Comparison of ENCODE assay signal across 19 cellular contexts in the genomic region with DNA sequence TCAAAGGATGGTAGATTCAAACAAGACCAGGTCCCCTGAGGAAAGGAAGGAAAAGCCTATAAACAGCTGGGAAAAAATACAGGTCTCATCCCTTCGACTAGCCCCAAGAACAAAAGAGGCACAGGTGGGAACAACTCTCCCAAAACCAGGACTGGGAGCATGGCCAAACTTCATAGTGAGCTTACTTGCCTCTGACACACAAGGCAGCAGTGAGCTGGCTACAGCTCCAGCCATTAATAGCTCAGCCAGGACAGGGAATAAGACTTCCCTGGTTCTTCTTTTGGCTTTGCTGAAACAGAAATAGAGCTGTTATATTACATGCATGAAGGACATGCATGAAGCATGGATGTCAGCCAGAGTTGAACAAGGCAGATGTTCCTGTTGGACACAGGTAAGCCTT. TPM values are rescaled to one million over a fixed set of nuclear protein-coding genes. Genes with fewer than 3 reads are reported as not detected.
DNase-seq lines count a peak whose midpoint lies in the region; FAIRE-seq and TF ChIP-seq lines count a peak whose summit lies in the region.
"Had no signal": no experiment of that assay in that cellular context is flagged by ENCODE, and none has a peak within 500 bp of the region (broad histone marks: within the 10 kb centered on the region; RNA-seq: fewer than 3 reads in every experiment).

A gene with protein sequence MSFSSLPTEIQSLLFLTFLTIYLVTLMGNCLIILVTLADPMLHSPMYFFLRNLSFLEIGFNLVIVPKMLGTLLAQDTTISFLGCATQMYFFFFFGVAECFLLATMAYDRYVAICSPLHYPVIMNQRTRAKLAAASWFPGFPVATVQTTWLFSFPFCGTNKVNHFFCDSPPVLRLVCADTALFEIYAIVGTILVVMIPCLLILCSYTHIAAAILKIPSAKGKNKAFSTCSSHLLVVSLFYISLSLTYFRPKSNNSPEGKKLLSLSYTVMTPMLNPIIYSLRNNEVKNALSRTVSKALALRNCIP (plus strand): TSS at position 97 of the 400 bp plus-strand sequence. CDS start 6,698 bp downstream, outside the sequence.

- no peak within 1 kb of the TSS for H3K27ac ChIP-seq in GM23248
- H3K27ac ChIP-seq: upper lobe of left lung had no signal

- no peaks in the 10 kb centered on the region for H3K27me3 ChIP-seq in GM23248 (replicated peaks; ENCODE audit: insufficient read depth)
- H3K27me3 ChIP-seq: upper lobe of left lung had no signal

- no peaks in the 10 kb centered on the region for H3K9me3 ChIP-seq in GM23248 (ENCODE audit: low read depth)
- H3K9me3 ChIP-seq: upper lobe of left lung had no signal

- in situ Hi-C loops in GM23248 (cut with MboI) = no loop called here

- TF ChIP-seq CTCF in D721Med (IDR thresholded peaks at IDR 0.05; ENCODE audit: insufficient read depth, missing control alignments) = no peak

- H3K36me3 ChIP-seq in GM23248 (ENCODE audit: low read depth) = no peaks in the 10 kb centered on the region
- H3K36me3 ChIP-seq: upper lobe of left lung had no signal

- 0 to 8% methylated on average over 1 of the region's 1 CpG for WGBS in GM23248 (ENCODE audit: low coverage in 1 of 2, low lambda C conversion rate in 2 of 2, missing lambda C conversion rate in 2 of 2), 2 experiments

- no peaks in the 10 kb centered on the region; the same call in 1 of the 2 replicates for H3K4me1 ChIP-seq in GM23248 (ENCODE audit: insufficient read depth)
- H3K4me1 ChIP-seq: upper lobe of left lung had no signal

- H3K4me3 ChIP-seq in GM23248 = no peak within 1 kb of the TSS
- H3K4me3 ChIP-seq: upper lobe of left lung had no signal

- no peaks in the 10 kb centered on the region for H3K9me2 ChIP-seq in GM23248 (ENCODE audit: insufficient read depth)

- no peaks in the 10 kb centered on the region for H3F3A ChIP-seq in GM23248 (ENCODE audit: insufficient read depth)

- no peak within 1 kb of the TSS for H2AFZ ChIP-seq in GM23248

- no peak for FAIRE-seq in D721Med (lab: Jason Lieb, UNC)
- FAIRE-seq: GM18507 had no signal

- no peaks in the 10 kb centered on the region for H3K79me2 ChIP-seq in GM23248 (ENCODE audit: insufficient read depth)

- H4K20me1 ChIP-seq in GM23248 (ENCODE audit: insufficient read depth) = no peaks in the 10 kb centered on the region

- no peak within 1 kb of the TSS for H3K9ac ChIP-seq in GM23248

- H3K4me2 ChIP-seq in GM23248 (ENCODE audit: unreplicated experiment) = no peak within 1 kb of the TSS

- DNase-seq in GM23248 (peak; percentile 59), NCI-H1105 (lab: John Stamatoyannopoulos, UW) (peak; percentile 22), cerebellar cortex (ENCODE audit: low spot score) (peak; percentile 75), inferior parietal cortex (ENCODE audit: extremely low spot score) (peak; percentile 5), D721Med (ENCODE audit: insufficient read length, low spot score) (no peak)
- no peak for DNase-seq in stimulated activated naive CD4-positive, alpha-beta T cell treated with Interleukin-2 at 50 U/mL for 16 hours (lab: John Stamatoyannopoulos, UW)
- no peak for DNase-seq in activated CD4-positive, alpha-beta T cell treated with anti-CD3 and anti-CD28 coated beads for 1 hour
- DNase-seq in central memory CD4-positive, alpha-beta T cell = no peak
- DNase-seq: activated CD4-positive, alpha-beta T cell treated with anti-CD3 and anti-CD28 coated beads for 48 hours; activated naive CD8-positive, alpha-beta T cell treated with anti-CD3 and anti-CD28 coated beads, Interleukin-2, amount 50 U/mL, for 24 hours; AML-193; effector CD8-positive, alpha-beta T cell; NCI-H1436; NCI-H82; stimulated activated CD4-positive, alpha-beta T cell treated with anti-CD3 and anti-CD28 coated beads, Interleukin-2, amount 100 ng/mL, for 24 hours; upper lobe of left lung had no signal

RNA-seq across cellular contexts. Expression of the gene that starts here (rescaled TPM):
- total RNA-seq in GM23248 (2014; rRNA removed; shearing (Covaris generic)) = not detected in 2 replicates
- polyA plus RNA-seq in GM23248 (2016; fragmentation: Nextera tagmentation; extraction: Ambion mirVana) = 0.10 and 0.11 TPM in 2 replicates
- total RNA-seq: activated T-helper 17 cell treated with anti-CD3 and anti-CD28 coated beads, Interleukin-2, amount 50 U/mL, for 72 hours; posterior vena cava; upper lobe of left lung had no signal

Comparison
In these comparisons a context has a peak if more than half of its experiments do, and no peak if none do; other contexts are left out.
1. Peak in DNase-seq in GM23248; RNA of the gene not detected or under 1 TPM.
2. DNase-seq: peak in NCI-H1105 (single experiment), cerebellar cortex (single experiment) and inferior parietal cortex (single experiment); none in stimulated activated naive CD4-positive, alpha-beta T cell treated with Interleukin-2 at 50 U/mL for 16 hours (single experiment), activated CD4-positive, alpha-beta T cell treated with anti-CD3 and anti-CD28 coated beads for 1 hour (single experiment), central memory CD4-positive, alpha-beta T cell (single experiment) and D721Med (single experiment).